In the genomic region with DNA sequence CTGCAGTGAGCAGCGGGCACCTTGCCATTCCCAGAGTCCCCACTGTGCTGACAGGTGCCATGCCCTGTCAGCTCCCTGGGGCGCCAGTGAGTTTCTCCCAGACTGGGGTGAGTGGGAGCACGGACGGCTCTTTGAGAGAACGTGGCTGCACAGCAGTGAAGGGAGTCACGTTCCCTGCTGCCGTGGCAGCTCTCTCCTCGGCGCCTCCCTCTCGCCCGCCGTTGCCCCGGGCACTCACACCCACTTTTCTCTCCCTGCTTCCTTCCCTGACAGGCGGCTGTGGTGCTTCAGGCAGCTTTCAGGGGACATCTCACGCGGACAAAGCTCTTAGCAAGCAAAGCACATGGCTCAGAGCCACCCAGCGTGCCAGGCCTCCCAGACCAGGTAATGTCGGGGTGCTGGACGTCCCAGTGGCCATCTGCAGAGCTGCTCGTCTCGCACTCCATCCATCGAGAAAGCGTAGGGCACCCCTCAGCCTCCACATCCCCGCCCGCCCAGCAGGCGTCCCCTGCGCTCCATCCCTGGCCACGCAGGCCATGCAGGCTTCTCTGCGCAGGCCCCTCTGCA, we compare ENCODE assay signal across 26 cellular contexts. TPM values are rescaled to one million over a fixed set of nuclear protein-coding genes. Genes with fewer than 3 reads are reported as not detected.
A peak's percentile ranks its signal among the peaks of the same experiment; 100 is the strongest.
DNase-seq lines count a peak whose midpoint lies in the region; ATAC-seq, FAIRE-seq and TF ChIP-seq lines count a peak whose summit lies in the region.
"Had no signal": no experiment of that assay in that cellular context is flagged by ENCODE, and none has a peak within 500 bp of the region (broad histone marks: within the 10 kb centered on the region; RNA-seq: fewer than 3 reads in every experiment).

No MANE protein-coding gene starts in this region.

- no peak for TF ChIP-seq POLR2A in H1 (IDR thresholded peaks at IDR 0.05; ENCODE audit: control extremely low read depth in 1 of 2, low read depth in 2 of 2, low read length in 2 of 2)

- CTCF ChIA-PET in SK-N-SH (lab: Yijun Ruan, JAX) = interaction anchor here (0.7 to 2.8 kb wide), 15 partner anchors 8 to 153 kb away, joined by 3 to 10 read pairs (median 4); no protein-coding TSS in a partner anchor
- CTCF ChIA-PET in H1 (lab: Charles Lee; ENCODE audit: partially characterized antibody) = interaction anchor here (0.6 to 5.7 kb wide), 24 partner anchors 8 to 153 kb away, joined by 3 to 30 read pairs (median 6); no protein-coding TSS in a partner anchor

- H3K9me3 ChIP-seq in SK-N-SH = no peaks in the 10 kb centered on the region
- no peaks in the 10 kb centered on the region for H3K9me3 ChIP-seq in H1 (ENCODE audit: insufficient read depth in 2 of 2, low read depth in 1 of 2, low read length in 1 of 2)
- no peaks in the 10 kb centered on the region for H3K9me3 ChIP-seq in osteoblast (ENCODE audit: low read depth, low read length)
- H3K9me3 ChIP-seq: colonic mucosa, neutrophil, Peyer's patch, psoas muscle, stomach, tibial artery had no signal

- no peak overlapping the region for H2BK12ac ChIP-seq in H1 (ENCODE audit: low read depth, low read length)

- H3K4me3 ChIP-seq in SK-N-SH (ENCODE audit: low read depth in 2 of 2, low read length in 1 of 2) (no peak overlapping the region), H1 (ENCODE audit: extremely low read depth in 1 of 4, insufficient read depth in 2 of 4, low read depth in 3 of 4, low read length in 4 of 4) (no peak overlapping the region), osteoblast (ENCODE audit: insufficient read depth, low read length) (no peak overlapping the region)
- H3K4me3 ChIP-seq: colonic mucosa, Peyer's patch, psoas muscle, skin epidermis, stomach, tibial artery had no signal

- POLR2A ChIA-PET in SK-N-SH (lab: Yijun Ruan, JAX) (no interaction called here), H1 (lab: Charles Lee; ENCODE audit: partially characterized antibody) (interaction anchor here (0.7 to 2.0 kb wide), 5 partner anchors 18 to 101 kb away, joined by 3 to 9 read pairs (median 3); no protein-coding TSS in a partner anchor)

- TF ChIP-seq EP300 in SK-N-SH (IDR thresholded peaks at IDR 0.05; ENCODE audit: borderline replicate concordance in 1 of 2, low read depth in 1 of 2, low read length in 1 of 2) = no peak
- no peak for TF ChIP-seq EP300 in H1 (IDR thresholded peaks at IDR 0.05; ENCODE audit: borderline replicate concordance in 1 of 2, low read depth in 2 of 2, low read length in 2 of 2)

- H4K8ac ChIP-seq in H1 (ENCODE audit: extremely low read depth, insufficient read depth, low read length) = no peak overlapping the region; the same call in 1 of the 2 replicates

- TF ChIP-seq RAD21 in SK-N-SH (IDR thresholded peaks at IDR 0.05; ENCODE audit: low read length) (0 out of 2 replicates have a peak, but pooled peaks have one; percentile 11), H1 (IDR thresholded peaks at IDR 0.05 in 1 of 2, conservative IDR thresholded peaks at IDR 0.05 in 1 of 2; ENCODE audit: low read depth in 2 of 2, low read length in 2 of 2) (peak; percentile 35 to 47)

- no peaks in the 10 kb centered on the region for H3K23me2 ChIP-seq in H1 (ENCODE audit: low read depth, low read length)

- H2AFZ ChIP-seq in SK-N-SH (ENCODE audit: low read depth) = no peak overlapping the region
- H2AFZ ChIP-seq in H1 (ENCODE audit: low read length) = no peak overlapping the region
- H2AFZ ChIP-seq in osteoblast (ENCODE audit: low read length) = no peak overlapping the region

- FAIRE-seq in H1 (lab: Jason Lieb, UNC) = no peak
- no peak for FAIRE-seq in frontal cortex (lab: Jason Lieb, UNC)
- FAIRE-seq: bronchial epithelial cell had no signal

- no peak overlapping the region for H3K4me2 ChIP-seq in SK-N-SH
- no peak overlapping the region for H3K4me2 ChIP-seq in H1 (ENCODE audit: insufficient read depth in 1 of 2, low read depth in 2 of 2, low read length in 2 of 2)
- H3K4me2 ChIP-seq in osteoblast (ENCODE audit: insufficient read depth, low read length) = no peak overlapping the region

- ATAC-seq in SK-N-SH treated with all-trans-retinoic acid at 6 μM for 48 hours = no peak
- ATAC-seq: activated CD4-positive, CD25-positive, alpha-beta regulatory T cell treated with anti-CD3 and anti-CD28 coated beads, Interleukin-2, amount 50 U/mL, for 24 hours; effector memory CD8-positive, alpha-beta T cell; psoas muscle had no signal

- no peak overlapping the region for H2BK15ac ChIP-seq in H1 (ENCODE audit: low read length)

- H3K4me1 ChIP-seq in SK-N-SH (ENCODE audit: control insufficient read depth in 1 of 2, insufficient read depth in 2 of 2, low read depth in 1 of 2, low read length in 1 of 2) (no peaks in the 10 kb centered on the region; a peak in 1 of 4 replicates), H1 (replicated peaks in 1 of 4; ENCODE audit: control insufficient read depth in 3 of 4, insufficient read depth in 4 of 4, low read length in 3 of 4) (peaks cover 0 to 7% (median 1%) of the 10 kb centered on the region in 4 experiments; a peak in 3 of 7 replicates), osteoblast (ENCODE audit: insufficient read depth, low read length) (no peaks in the 10 kb centered on the region)
- H3K4me1 ChIP-seq: colonic mucosa, psoas muscle had no signal

- H4K91ac ChIP-seq in H1 (replicated peaks; ENCODE audit: insufficient read length, low read length) = no peak overlapping the region

- H2BK5ac ChIP-seq in H1 (ENCODE audit: low read depth, low read length) = no peak overlapping the region

- no peak overlapping the region for H3K4ac ChIP-seq in H1 (replicated peaks; ENCODE audit: insufficient read length, low read depth, low read length)

- no peaks in the 10 kb centered on the region for H3F3A ChIP-seq in SK-N-SH (replicated peaks; ENCODE audit: insufficient read depth)

- no peak overlapping the region for H4K5ac ChIP-seq in H1 (ENCODE audit: insufficient read length, low read depth, low read length)

- no peaks in the 10 kb centered on the region; the same call in 1 of the 2 replicates for H3K79me1 ChIP-seq in H1 (ENCODE audit: low read depth, low read length)

- no peak overlapping the region for H2BK20ac ChIP-seq in H1 (ENCODE audit: low read length)

- H3K27ac ChIP-seq in SK-N-SH (ENCODE audit: low read depth in 2 of 2, low read length in 1 of 2) (no peak overlapping the region), H1 (ENCODE audit: low read depth, low read length) (no peak overlapping the region), osteoblast (ENCODE audit: low read depth, low read length) (no peak overlapping the region)
- H3K27ac ChIP-seq: colonic mucosa, neutrophil, Peyer's patch, psoas muscle, skin epidermis, stomach, tibial artery had no signal

- 95% methylated on average over 29 of the region's 29 CpGs for WGBS in SK-N-SH (ENCODE audit: low lambda C conversion rate)
- 88% methylated on average over 25 of the region's 29 CpGs; no CpG with 5 or more reads in 1 of the 2 experiments for WGBS in H1 (ENCODE audit: extremely low coverage in 1 of 2, insufficient coverage in 1 of 2, insufficient read length in 1 of 2, insufficient replicate concordance in 2 of 2, low coverage in 1 of 2, low lambda C conversion rate in 2 of 2, missing lambda C conversion rate in 1 of 2), 2 experiments

- no peak overlapping the region for H3K9ac ChIP-seq in SK-N-SH
- no peak overlapping the region for H3K9ac ChIP-seq in H1 (replicated peaks in 1 of 4; ENCODE audit: extremely low read depth in 1 of 4, low read depth in 3 of 4, low read length in 3 of 4)

- no peak for TF ChIP-seq CTCF in SK-N-SH (IDR thresholded peaks at IDR 0.05)
- TF ChIP-seq CTCF in H1 (IDR thresholded peaks at IDR 0.05; ENCODE audit: control extremely low read depth in 1 of 3, insufficient read depth in 1 of 3, low read depth in 1 of 3, low read length in 3 of 3) = 0 out of 4 replicates have a peak, but pooled peaks of 1 of the 3 experiments have one; percentile 25
- no peak for TF ChIP-seq CTCF in osteoblast (IDR thresholded peaks at IDR 0.05; ENCODE audit: extremely low read depth, low read depth, low read length)

- H3K27me3 ChIP-seq in SK-N-SH (ENCODE audit: insufficient read depth) (no peaks in the 10 kb centered on the region), H1 (replicated peaks in 1 of 4; ENCODE audit: control insufficient read depth in 3 of 4, extremely low read depth in 1 of 4, insufficient read depth in 3 of 4, low read length in 3 of 4) (no peaks in the 10 kb centered on the region), osteoblast (ENCODE audit: insufficient read depth, low read length) (no peaks in the 10 kb centered on the region)
- H3K27me3 ChIP-seq: colonic mucosa, Peyer's patch, stomach, tibial artery had no signal

- no peak overlapping the region for H3K23ac ChIP-seq in H1 (ENCODE audit: insufficient read length)

- no peak overlapping the region for H3K56ac ChIP-seq in H1 (replicated peaks; ENCODE audit: insufficient read length, low read depth, low read length)

- H2BK120ac ChIP-seq in H1 (replicated peaks; ENCODE audit: low read depth, low read length) = no peak overlapping the region

- H4K20me1 ChIP-seq in SK-N-SH (ENCODE audit: insufficient read depth) (no peaks in the 10 kb centered on the region), H1 (replicated peaks in 1 of 2; ENCODE audit: control insufficient read depth in 1 of 2, insufficient read depth in 2 of 2, low read length in 2 of 2) (no peaks in the 10 kb centered on the region), osteoblast (ENCODE audit: insufficient read depth, low read length) (no peaks in the 10 kb centered on the region)

- H3K9me2 ChIP-seq in SK-N-SH = no peaks in the 10 kb centered on the region

- peak; percentile 70 for DNase-seq in SK-N-SH
- DNase-seq in NCI-H2081 treated with DMSO at 0.1 percent for 48 hours (lab: John Stamatoyannopoulos, UW) = peak; percentile 73
- peak in 1 of 2 experiments; percentile 52 for DNase-seq in H1 (ENCODE audit: low read depth in 1 of 2, low spot score in 2 of 2)
- DNase-seq in osteoblast (ENCODE audit: insufficient read length, low spot score, missing footprints) = peak; percentile 77
- DNase-seq in DMS 273 (lab: John Stamatoyannopoulos, UW; ENCODE audit: unreplicated experiment) = no peak
- DNase-seq in NCI-H2029 treated with DMSO at 0.1 percent for 48 hours (lab: John Stamatoyannopoulos, UW) = no peak
- no peak for DNase-seq in frontal cortex (ENCODE audit: low spot score in 2 of 2)
- DNase-seq: activated CD4-positive, alpha-beta T cell treated with anti-CD3 and anti-CD28 coated beads, Interleukin-2, amount 50 U/mL, for 48 hours; amygdala; CD4-positive, alpha-beta memory T cell; colonic mucosa; DMS 273 treated with DMSO at 0.1 percent for 48 hours; effector memory CD8-positive, alpha-beta T cell; IMR-90; NCI-H187 treated with DMSO at 0.1 percent for 48 hours; NCI-H526; Peyer's patch; psoas muscle; stomach; T-helper 1 cell had no signal

- H2AK5ac ChIP-seq in H1 (ENCODE audit: low read depth, low read length) = no peak overlapping the region

- no peak overlapping the region for H3K14ac ChIP-seq in H1 (ENCODE audit: insufficient read length)

- H3K79me2 ChIP-seq in SK-N-SH (ENCODE audit: insufficient read depth) (no peaks in the 10 kb centered on the region), H1 (ENCODE audit: control insufficient read depth in 1 of 2, insufficient read depth in 2 of 2, low read length in 2 of 2) (no peaks in the 10 kb centered on the region), osteoblast (ENCODE audit: insufficient read depth, low read length) (no peaks in the 10 kb centered on the region)

- peaks cover 17 to 21% of the 10 kb centered on the region in 2 experiments for H3K36me3 ChIP-seq in SK-N-SH (replicated peaks in 1 of 2; ENCODE audit: control insufficient read depth in 1 of 2, insufficient read depth in 2 of 2, low read length in 1 of 2)
- no peaks in the 10 kb centered on the region for H3K36me3 ChIP-seq in H1 (ENCODE audit: control insufficient read depth in 2 of 4, insufficient read depth in 4 of 4, low read length in 3 of 4)
- peaks cover 12% of the 10 kb centered on the region for H3K36me3 ChIP-seq in osteoblast (ENCODE audit: insufficient read depth, low read length)
- H3K36me3 ChIP-seq: colonic mucosa had no signal

- no peak overlapping the region for H3K18ac ChIP-seq in H1 (ENCODE audit: extremely low read depth, low read length)

RNA-seq across cellular contexts. Expression of gene TTYH3, which starts 27.1 kb away (rescaled TPM):
- polyA plus RNA-seq in SK-N-SH (2012; rRNA removed) (65.3 and 105 TPM in 2 replicates), H1 (2011; rRNA removed) (66.2 and 122 TPM in 2 replicates)
- polyA plus RNA-seq in SK-N-SH (2012; cell fraction: cytosol; rRNA removed) = 44.6 and 83.8 TPM in 2 replicates
- 139 and 151 TPM in 2 replicates for polyA plus RNA-seq in SK-N-SH (2012; cell fraction: nucleus; rRNA removed)
- 169 and 172 TPM in 2 replicates for total RNA-seq in H1 (2021; fragmentation: NEBNext Ultra II Directional; extraction: Animal tissue kit (Norgen Biotek cat#: 25700))
- polyA plus RNA-seq in H1 (2011; cell fraction: cytosol; rRNA removed) = 46.4 TPM
- polyA plus RNA-seq in H1 (2011; cell fraction: nucleus; rRNA removed) = 147 TPM
- polyA plus RNA-seq in H1 (2012, experiment 1 of 2) = 68.1 to 127 TPM (median 115 TPM) in 4 replicates
- polyA plus RNA-seq in H1 (2012, experiment 2 of 2) = 102 TPM
- 175 TPM for polyA plus RNA-seq in H1 (2013, experiment 1 of 2)
- 184 TPM for polyA plus RNA-seq in H1 (2013, experiment 2 of 2)
- polyA minus RNA-seq in H1 (2011; rRNA and poly(A)+ RNA removed) = 41.7 and 42.6 TPM in 2 replicates
- polyA minus RNA-seq in H1 (2011; cell fraction: cytosol; rRNA and poly(A)+ RNA removed) = 87.8 TPM
- polyA minus RNA-seq in H1 (2011; cell fraction: nucleus; rRNA and poly(A)+ RNA removed) = 79.3 TPM
- total RNA-seq in osteoblast (28.3 and 29.0 TPM in 2 replicates), frontal cortex (29.3 TPM)

RNA-seq across cellular contexts. Expression of gene IQCE, which starts 45.9 kb away (rescaled TPM):
- 14.4 and 15.1 TPM in 2 replicates for polyA plus RNA-seq in SK-N-SH (2012; rRNA removed)
- 11.2 and 12.8 TPM in 2 replicates for polyA plus RNA-seq in SK-N-SH (2012; cell fraction: cytosol; rRNA removed)
- polyA plus RNA-seq in SK-N-SH (2012; cell fraction: nucleus; rRNA removed) = 37.7 and 46.3 TPM in 2 replicates
- 4.9 and 5.7 TPM in 2 replicates for total RNA-seq in H1 (2021; fragmentation: NEBNext Ultra II Directional; extraction: Animal tissue kit (Norgen Biotek cat#: 25700))
- 2.2 and 3.1 TPM in 2 replicates for polyA plus RNA-seq in H1 (2011; rRNA removed)
- 3.1 TPM for polyA plus RNA-seq in H1 (2011; cell fraction: cytosol; rRNA removed)
- polyA plus RNA-seq in H1 (2011; cell fraction: nucleus; rRNA removed) = 7.4 TPM
- polyA plus RNA-seq in H1 (2012, experiment 1 of 2) = 3.0 to 4.0 TPM (median 3.7 TPM) in 4 replicates
- 2.0 TPM for polyA plus RNA-seq in H1 (2012, experiment 2 of 2)
- polyA plus RNA-seq in H1 (2013, experiment 1 of 2) = 2.6 TPM
- 2.5 TPM for polyA plus RNA-seq in H1 (2013, experiment 2 of 2)
- 2.8 and 3.1 TPM in 2 replicates for polyA minus RNA-seq in H1 (2011; rRNA and poly(A)+ RNA removed)
- polyA minus RNA-seq in H1 (2011; cell fraction: cytosol; rRNA and poly(A)+ RNA removed) = 2.8 TPM
- polyA minus RNA-seq in H1 (2011; cell fraction: nucleus; rRNA and poly(A)+ RNA removed) = 6.4 TPM
- 15.3 and 18.8 TPM in 2 replicates for total RNA-seq in osteoblast
- 17.9 TPM for total RNA-seq in frontal cortex

RNA-seq across cellular contexts. Expression of gene BRAT1, which starts 49.4 kb away (rescaled TPM):
- polyA plus RNA-seq in SK-N-SH (2012; rRNA removed) = 34.1 and 36.2 TPM in 2 replicates
- polyA plus RNA-seq in SK-N-SH (2012; cell fraction: cytosol; rRNA removed) = 8.3 and 16.1 TPM in 2 replicates
- 154 and 256 TPM in 2 replicates for polyA plus RNA-seq in SK-N-SH (2012; cell fraction: nucleus; rRNA removed)
- 42.3 and 45.2 TPM in 2 replicates for total RNA-seq in H1 (2021; fragmentation: NEBNext Ultra II Directional; extraction: Animal tissue kit (Norgen Biotek cat#: 25700))
- 36.8 and 60.5 TPM in 2 replicates for polyA plus RNA-seq in H1 (2011; rRNA removed)
- polyA plus RNA-seq in H1 (2011; cell fraction: cytosol; rRNA removed) = 40.8 TPM
- polyA plus RNA-seq in H1 (2011; cell fraction: nucleus; rRNA removed) = 163 TPM
- 30.5 to 38.9 TPM (median 37.6 TPM) in 4 replicates for polyA plus RNA-seq in H1 (2012, experiment 1 of 2)
- polyA plus RNA-seq in H1 (2012, experiment 2 of 2) = 34.5 TPM
- 25.6 TPM for polyA plus RNA-seq in H1 (2013, experiment 1 of 2)
- polyA plus RNA-seq in H1 (2013, experiment 2 of 2) = 21.6 TPM
- polyA minus RNA-seq in H1 (2011; rRNA and poly(A)+ RNA removed) = 10.4 and 12.6 TPM in 2 replicates
- 21.5 TPM for polyA minus RNA-seq in H1 (2011; cell fraction: cytosol; rRNA and poly(A)+ RNA removed)
- polyA minus RNA-seq in H1 (2011; cell fraction: nucleus; rRNA and poly(A)+ RNA removed) = 25.1 TPM
- 23.9 and 28.2 TPM in 2 replicates for total RNA-seq in osteoblast
- 16.7 TPM for total RNA-seq in frontal cortex

Comparison
In these comparisons a context has a peak if more than half of its experiments do, and no peak if none do; other contexts are left out.
1. DNase-seq: peak in SK-N-SH (single experiment), NCI-H2081 treated with DMSO at 0.1 percent for 48 hours (single experiment) and osteoblast (single experiment); none in DMS 273 (single experiment), NCI-H2029 treated with DMSO at 0.1 percent for 48 hours (single experiment) and frontal cortex (0 of 2).
2. Of the 17 proteins assayed by ChIP-seq in both H1 and SK-N-SH: peak only in H1: none; only in SK-N-SH: none; in both: RAD21; in neither: 15; mixed calls (peak in some experiments, not most) for 1.